Comparison of ENCODE assay signal across 21 cellular contexts in genomic region chr16:47132310-47132709, GRCh38. TPM values are rescaled to one million over a fixed set of nuclear protein-coding genes. Genes with fewer than 3 reads are reported as not detected.
A peak's percentile ranks its signal among the peaks of the same experiment; 100 is the strongest.
DNase-seq lines count a peak whose midpoint lies in the region; ATAC-seq and TF ChIP-seq lines count a peak whose summit lies in the region.
"Had no signal": no experiment of that assay in that cellular context is flagged by ENCODE, and none has a peak within 500 bp of the region (broad histone marks: within the 10 kb centered on the region; RNA-seq: fewer than 3 reads in every experiment).

No MANE protein-coding gene starts in this region.

- H3K27me3 Mint-ChIP-seq in neural progenitor cell (ENCODE audit: insufficient read depth, low read depth): peaks cover 2% of the 10 kb centered on the region
- H3K27me3 Mint-ChIP-seq: activated CD4-positive, alpha-beta T cell treated with anti-CD3 and anti-CD28 coated beads, Interleukin-2, amount 10 ng/mL, durations not matched to agents 24 days and 14 days; stimulated activated memory B cell treated with anti-CD40 and anti-IgM and Interleukin-4, amounts not matched to agents 10 μg/mL and 1 μg/mL and 100 μg/mL, for 72 hours had no signal

- H3K27ac Mint-ChIP-seq in neural progenitor cell: no peak overlapping the region
- H3K27ac Mint-ChIP-seq: activated CD4-positive, alpha-beta T cell treated with anti-CD3 and anti-CD28 coated beads, Interleukin-2, amount 10 ng/mL, durations not matched to agents 24 days and 14 days; activated naive CD8-positive, alpha-beta T cell treated with anti-CD3 and anti-CD28 coated beads, Interleukin-2, amount 50 U/mL, for 24 hours; naive B cell; stimulated activated memory B cell treated with anti-CD40 and anti-IgM and Interleukin-4, amounts not matched to agents 10 μg/mL and 1 μg/mL and 100 μg/mL, for 72 hours had no signal

- H4K20me1 ChIP-seq in HCT116 (ENCODE audit: insufficient read depth) (no peaks in the 10 kb centered on the region), neural progenitor cell (ENCODE audit: low read depth) (peaks cover 4% of the 10 kb centered on the region)

- no peaks in the 10 kb centered on the region for H3K27me3 ChIP-seq in HCT116 (ENCODE audit: insufficient read depth, low read length)
- no peaks in the 10 kb centered on the region for H3K27me3 ChIP-seq in RWPE2 (ENCODE audit: insufficient read depth, poor library complexity, severe bottlenecking)
- H3K27me3 ChIP-seq in neural progenitor cell: no peaks in the 10 kb centered on the region
- H3K27me3 ChIP-seq: heart right ventricle, ovary had no signal

- RAD21 ChIA-PET in HCT116 (lab: Charles Lee; ENCODE audit: low non-redundant PET in 1 of 2, low total read pairs in 2 of 2, uncharacterized antibody in 2 of 2, unreplicated experiment in 2 of 2): no interaction called here

- peaks cover 9 to 21% of the 10 kb centered on the region in 2 experiments; a peak in 3 of 4 replicates for H3K4me1 ChIP-seq in HCT116 (ENCODE audit: control insufficient read depth in 1 of 2, insufficient read depth in 2 of 2, low read length in 2 of 2)
- H3K4me1 ChIP-seq in RWPE2 (ENCODE audit: insufficient read depth, poor library complexity, severe bottlenecking): peaks cover 25% of the 10 kb centered on the region
- H3K4me1 ChIP-seq in neural progenitor cell: peaks cover 20% of the 10 kb centered on the region
- H3K4me1 ChIP-seq: Caco-2 had no signal

- POLR2A ChIA-PET in HCT116 (lab: Charles Lee): no interaction called here

- TF ChIP-seq CTCF in HCT116 (IDR thresholded peaks at IDR 0.05 in 2 of 3, conservative IDR thresholded peaks at IDR 0.05 in 1 of 3; ENCODE audit: borderline replicate concordance in 1 of 3, insufficient read depth in 1 of 3, low read depth in 2 of 3, low read length in 2 of 3): 0 out of 6 replicates have a peak, but pooled peaks of 1 of the 3 experiments have one; percentile 15
- TF ChIP-seq CTCF in RWPE2 (IDR thresholded peaks at IDR 0.05; ENCODE audit: poor library complexity, severe bottlenecking): peak; percentile 24
- TF ChIP-seq CTCF in neural progenitor cell (IDR thresholded peaks at IDR 0.05): peak; percentile 14

- intact Hi-C loops in HCT116 (cut with micrococcal nuclease): no loop called here

- H3K36me3 Mint-ChIP-seq in neural progenitor cell: peaks cover 31% of the 10 kb centered on the region

- peaks cover 20% of the 10 kb centered on the region for H3F3A ChIP-seq in neural progenitor cell (ENCODE audit: low read depth)

- H3K36me3 ChIP-seq in HCT116 (ENCODE audit: control insufficient read depth in 1 of 2, insufficient read depth in 2 of 2, low read length in 2 of 2): no peaks in the 10 kb centered on the region
- H3K36me3 ChIP-seq in RWPE2 (ENCODE audit: low read depth): peaks cover 44% of the 10 kb centered on the region
- H3K36me3 ChIP-seq in neural progenitor cell: no peaks in the 10 kb centered on the region
- H3K36me3 ChIP-seq: heart right ventricle, ovary had no signal

- TF ChIP-seq RAD21 in HCT116 (IDR thresholded peaks at IDR 0.05; ENCODE audit: low read depth): peak; percentile 46

- no peak overlapping the region for H3K4me3 Mint-ChIP-seq in neural progenitor cell
- H3K4me3 Mint-ChIP-seq: activated CD4-positive, alpha-beta T cell treated with anti-CD3 and anti-CD28 coated beads, Interleukin-2, amount 10 ng/mL, durations not matched to agents 24 days and 14 days; activated naive CD8-positive, alpha-beta T cell treated with anti-CD3 and anti-CD28 coated beads, Interleukin-2, amount 50 U/mL, for 24 hours; naive B cell; stimulated activated memory B cell treated with anti-CD40 and anti-IgM and Interleukin-4, amounts not matched to agents 10 μg/mL and 1 μg/mL and 100 μg/mL, for 72 hours had no signal

- DNase-seq in HCT116 (ENCODE audit: low read depth, low spot score) (no peak), RWPE2 (ENCODE audit: low spot score) (no peak), cerebellar cortex (ENCODE audit: low spot score) (peak; percentile 10), neural progenitor cell (ENCODE audit: low spot score) (no peak), cerebellar nuclear complex (lab: John Stamatoyannopoulos, UW) (no peak), hepatic stellate cell (ENCODE audit: low spot score) (no peak), EL (no peak)
- DNase-seq: activated CD4-positive, alpha-beta T cell treated with anti-CD3 and anti-CD28 coated beads, Interleukin-2, amount 10 ng/mL, durations not matched to agents 24 days and 14 days; activated naive CD8-positive, alpha-beta T cell treated with anti-CD3 and anti-CD28 coated beads, Interleukin-2, amount 50 U/mL, for 24 hours; Caco-2; effector CD4-positive, alpha-beta T cell; H7; heart right ventricle; islet precursor cell; mammary epithelial cell; naive B cell; NCI-H146; NCI-H226; ovary had no signal

- CTCF ChIA-PET in HCT116 (lab: Charles Lee): no interaction called here

- H3K9me3 ChIP-seq in HCT116 (ENCODE audit: control insufficient read depth in 1 of 2, insufficient read depth in 1 of 2, low read depth in 1 of 2, low read length in 2 of 2) (no peaks in the 10 kb centered on the region), RWPE2 (ENCODE audit: severe bottlenecking) (no peaks in the 10 kb centered on the region), neural progenitor cell (ENCODE audit: low read depth) (no peaks in the 10 kb centered on the region)
- H3K9me3 ChIP-seq: Caco-2, heart right ventricle, ovary had no signal

- H3K4me2 ChIP-seq in HCT116 (ENCODE audit: low read length) (no peak overlapping the region), neural progenitor cell (no peak overlapping the region)

- H3K79me2 ChIP-seq in HCT116 (ENCODE audit: insufficient read depth, low read length) (0 out of 2 replicates have a peak, but pooled peaks cover 3% of the 10 kb centered on the region), neural progenitor cell (ENCODE audit: low read depth) (peaks cover 81% of the 10 kb centered on the region)

- no TSS peak for BruUV-seq in HCT116 (replicated peaks; lab: Mats Ljungman, UMichigan)

- H2AFZ ChIP-seq in HCT116 (ENCODE audit: low read depth, low read length, poor library complexity, severe bottlenecking): no peak overlapping the region
- no peak overlapping the region for H2AFZ ChIP-seq in neural progenitor cell (replicated peaks)

- H3K9ac ChIP-seq in HCT116 (ENCODE audit: low read length): no peak overlapping the region
- H3K9ac ChIP-seq in neural progenitor cell: no peak overlapping the region

- peaks cover 5% of the 10 kb centered on the region for H3K4me1 Mint-ChIP-seq in neural progenitor cell
- H3K4me1 Mint-ChIP-seq: naive B cell had no signal

- peaks cover 2% of the 10 kb centered on the region for H3K9me3 Mint-ChIP-seq in neural progenitor cell
- H3K9me3 Mint-ChIP-seq: activated CD4-positive, alpha-beta T cell treated with anti-CD3 and anti-CD28 coated beads, Interleukin-2, amount 10 ng/mL, durations not matched to agents 24 days and 14 days; activated naive CD8-positive, alpha-beta T cell treated with anti-CD3 and anti-CD28 coated beads, Interleukin-2, amount 50 U/mL, for 24 hours; naive B cell; stimulated activated memory B cell treated with anti-CD40 and anti-IgM and Interleukin-4, amounts not matched to agents 10 μg/mL and 1 μg/mL and 100 μg/mL, for 72 hours had no signal

- TF ChIP-seq POLR2A in HCT116 (IDR thresholded peaks at IDR 0.05; ENCODE audit: borderline replicate concordance, extremely low read depth, insufficient read depth, insufficient read length): no peak

- 0 out of 2 replicates have a peak, but pooled peaks cover 4% of the 10 kb centered on the region for H3K9me2 ChIP-seq in HCT116 (ENCODE audit: insufficient read depth)

- peak; percentile 63 for ATAC-seq in HCT116
- ATAC-seq in RWPE2 (ENCODE audit: low read depth): no peak
- ATAC-seq: activated naive CD8-positive, alpha-beta T cell treated with anti-CD3 and anti-CD28 coated beads, Interleukin-2, amount 50 U/mL, for 24 hours; heart right ventricle; sciatic nerve; stimulated activated memory B cell treated with anti-CD40 and anti-IgM and Interleukin-4, amounts not matched to agents 10 μg/mL and 1 μg/mL and 100 μg/mL, for 72 hours had no signal

- H3K27ac ChIP-seq in HCT116 (ENCODE audit: low read depth, low read length) (no peak overlapping the region), RWPE2 (ENCODE audit: poor library complexity, severe bottlenecking) (no peak overlapping the region), neural progenitor cell (no peak overlapping the region)
- H3K27ac ChIP-seq: heart right ventricle, ovary had no signal

- H3K4me3 ChIP-seq in HCT116 (replicated peaks in 1 of 2; ENCODE audit: low read depth in 1 of 2, low read length in 2 of 2) (no peak overlapping the region), RWPE2 (ENCODE audit: severe bottlenecking) (no peak overlapping the region), neural progenitor cell (no peak overlapping the region)
- H3K4me3 ChIP-seq: heart right ventricle, ovary had no signal

TF ChIP-seq in HCT116, 20 proteins besides CTCF, POLR2A, EP300 and RAD21 (continues in another document):
- no peak for TF ChIP-seq REST (IDR thresholded peaks at IDR 0.05; ENCODE audit: low read depth)
- TF ChIP-seq EZH2 (IDR thresholded peaks at IDR 0.05): no peak
- TF ChIP-seq EZH2phosphoT487 (IDR thresholded peaks at IDR 0.05; ENCODE audit: borderline replicate concordance): no peak
- TF ChIP-seq TCF7L2 (IDR thresholded peaks at IDR 0.05; ENCODE audit: borderline replicate concordance, extremely low read depth, insufficient read depth, insufficient read length): no peak

RNA-seq across cellular contexts. Expression of gene NETO2, which starts 11.4 kb away (rescaled TPM):
- total RNA-seq in HCT116 (2021; ENCODE audit: unreplicated experiment) (10.3 TPM), neural progenitor cell (ENCODE audit: low replicate concordance) (32.0 and 37.4 TPM in 2 replicates)
- polyA plus RNA-seq in HCT116 (2012): 5.9 and 8.0 TPM in 2 replicates
